In genomic region chr13:58792854-58793253, GRCh38 we compare ENCODE assay signal across 17 cellular contexts.
A peak's percentile ranks its signal among the peaks of the same experiment; 100 is the strongest.
DNase-seq lines count a peak whose midpoint lies in the region; TF ChIP-seq lines count a peak whose summit lies in the region.
"Had no signal": no experiment of that assay in that cellular context is flagged by ENCODE, and none has a peak within 500 bp of the region (broad histone marks: within the 10 kb centered on the region; RNA-seq: fewer than 3 reads in every experiment).

No MANE protein-coding gene starts in this region.

- no peak overlapping the region for H2BK15ac ChIP-seq in neuronal stem cell (ENCODE audit: low read length)

- H3K9ac ChIP-seq in SU-DHL-6 (ENCODE audit: low read length) (no peak overlapping the region), neuronal stem cell (ENCODE audit: low read depth, low read length, poor library complexity) (no peak overlapping the region)

- DNase-seq in DMS79 treated with DMSO at 0.1 percent for 48 hours (lab: John Stamatoyannopoulos, UW): peak; percentile 6
- no peak for DNase-seq in DMS79 (lab: John Stamatoyannopoulos, UW)
- no peak for DNase-seq in left ventricle myocardium inferior
- DNase-seq in neuronal stem cell (ENCODE audit: low spot score): no peak
- no peak for DNase-seq in NCI-H524 treated with DMSO at 0.1 percent for 48 hours (lab: John Stamatoyannopoulos, UW)
- no peak for DNase-seq in middle frontal gyrus (ENCODE audit: extremely low spot score, low spot score)
- DNase-seq: AML-193; Caco-2; CD4-positive, alpha-beta T cell; GF-D8; GOT3; H7; HFFc6 had no signal

- H2BK12ac ChIP-seq in neuronal stem cell (ENCODE audit: low read length): no peak overlapping the region

- intact Hi-C loops in left ventricle myocardium inferior (cut with micrococcal nuclease): no loop called here

- no peak overlapping the region for H4K8ac ChIP-seq in neuronal stem cell (ENCODE audit: low read depth, low read length)

- no peaks in the 10 kb centered on the region for H3K9me3 ChIP-seq in SU-DHL-6 (ENCODE audit: insufficient read depth, low read length)
- H3K9me3 ChIP-seq in left ventricle myocardium inferior (replicated peaks): no peaks in the 10 kb centered on the region
- no peaks in the 10 kb centered on the region for H3K9me3 ChIP-seq in neuronal stem cell (replicated peaks in 1 of 2; ENCODE audit: control insufficient read depth in 2 of 2, insufficient read depth in 1 of 2, low read depth in 1 of 2, low read length in 2 of 2)
- H3K9me3 ChIP-seq: A549, Caco-2 had no signal

- H2BK120ac ChIP-seq in neuronal stem cell (ENCODE audit: low read depth, low read length): no peak overlapping the region

- H3K14ac ChIP-seq in neuronal stem cell (ENCODE audit: low read length): no peak overlapping the region

- no peaks in the 10 kb centered on the region for H3K9me2 ChIP-seq in SU-DHL-6 (replicated peaks; ENCODE audit: insufficient read depth, low read length)

- no CpG with 5 or more reads among the region's 2 CpGs for WGBS in neuronal stem cell (ENCODE audit: extremely low coverage in 2 of 2, insufficient read length in 2 of 2, insufficient replicate concordance in 1 of 2), 2 donors

- H3K27me3 ChIP-seq in SU-DHL-6 (ENCODE audit: low read length) (no peaks in the 10 kb centered on the region), left ventricle myocardium inferior (ENCODE audit: low read depth) (no peaks in the 10 kb centered on the region), neuronal stem cell (ENCODE audit: control insufficient read depth in 3 of 3, insufficient read depth in 3 of 3, low read depth in 1 of 3, low read length in 3 of 3) (no peaks in the 10 kb centered on the region)

- H3K18ac ChIP-seq in neuronal stem cell (ENCODE audit: low read length): no peak overlapping the region

- H3K4ac ChIP-seq in neuronal stem cell (ENCODE audit: low read length): no peak overlapping the region

- no peak overlapping the region for H4K91ac ChIP-seq in neuronal stem cell (ENCODE audit: low read depth, low read length, poor library complexity)

- H2AFZ ChIP-seq in SU-DHL-6 (ENCODE audit: low read depth, low read length, severe bottlenecking) (peak overlapping the region; percentile 15), neuronal stem cell (ENCODE audit: low read length) (no peak overlapping the region)

- no peaks in the 10 kb centered on the region for H4K20me1 ChIP-seq in SU-DHL-6 (ENCODE audit: low read depth, low read length)

- H2AK5ac ChIP-seq in neuronal stem cell (ENCODE audit: low read depth, low read length): no peak overlapping the region

- no peak overlapping the region for H3K23ac ChIP-seq in neuronal stem cell (ENCODE audit: low read depth, low read length, poor library complexity)

- TF ChIP-seq CTCF in SU-DHL-6 (IDR thresholded peaks at IDR 0.05; ENCODE audit: insufficient read depth, low read length, poor library complexity, severe bottlenecking) (no peak), left ventricle myocardium inferior (IDR thresholded peaks at IDR 0.05; ENCODE audit: borderline replicate concordance) (no peak)

- H3K4me1 ChIP-seq in left ventricle myocardium inferior: peaks cover 12% of the 10 kb centered on the region
- no peaks in the 10 kb centered on the region for H3K4me1 ChIP-seq in neuronal stem cell (ENCODE audit: control insufficient read depth in 2 of 2, insufficient read depth in 1 of 2, low read depth in 1 of 2, low read length in 2 of 2)
- H3K4me1 ChIP-seq: A549, Caco-2 had no signal

- H3K79me1 ChIP-seq in neuronal stem cell (ENCODE audit: low read depth, low read length): no peaks in the 10 kb centered on the region

- H3K79me2 ChIP-seq in SU-DHL-6 (ENCODE audit: insufficient read depth, low read length): no peaks in the 10 kb centered on the region

- H3K4me3 ChIP-seq in SU-DHL-6 (ENCODE audit: insufficient read depth, low read length, poor library complexity, severe bottlenecking): no peak overlapping the region
- H3K4me3 ChIP-seq in left ventricle myocardium inferior: no peak overlapping the region
- H3K4me3 ChIP-seq in neuronal stem cell (ENCODE audit: low read length in 2 of 2): no peak overlapping the region
- H3K4me3 ChIP-seq: A549 had no signal

- H3K36me3 ChIP-seq in SU-DHL-6 (ENCODE audit: low read length): no peaks in the 10 kb centered on the region
- H3K36me3 ChIP-seq in left ventricle myocardium inferior: no peaks in the 10 kb centered on the region
- no peaks in the 10 kb centered on the region for H3K36me3 ChIP-seq in neuronal stem cell (replicated peaks in 1 of 2; ENCODE audit: control insufficient read depth in 2 of 2, insufficient read depth in 2 of 2, low read length in 2 of 2)

- no peak overlapping the region for H3K4me2 ChIP-seq in SU-DHL-6 (ENCODE audit: low read depth, low read length, poor library complexity, severe bottlenecking)
- no peak overlapping the region for H3K4me2 ChIP-seq in neuronal stem cell (ENCODE audit: insufficient read depth, low read length, poor library complexity, severe bottlenecking)
- H3K4me2 ChIP-seq: A549 had no signal

- H3K27ac ChIP-seq in SU-DHL-6 (ENCODE audit: low read depth, low read length) (no peak overlapping the region), left ventricle myocardium inferior (replicated peaks) (peak overlapping the region; percentile 34), neuronal stem cell (replicated peaks; ENCODE audit: low read length) (no peak overlapping the region)
- H3K27ac ChIP-seq: 22Rv1, A549, C4-2B had no signal

- H3F3A ChIP-seq in SU-DHL-6 (ENCODE audit: insufficient read depth): 0 out of 2 replicates have a peak, but pooled peaks cover 2% of the 10 kb centered on the region

- no peak overlapping the region for H2BK5ac ChIP-seq in neuronal stem cell (ENCODE audit: low read length)
